18 cellular contexts compared by ENCODE assay signal in genomic region chr9:119060629-119061385, GRCh38.
"Had no signal": no experiment of that assay in that cellular context is flagged by ENCODE, and none has a peak within 500 bp of the region (broad histone marks: within the 10 kb centered on the region; RNA-seq: fewer than 3 reads in every experiment).

No MANE protein-coding gene starts in this region.

- H3K27ac ChIP-seq: HL-60, SJCRH30 had no signal

- ATAC-seq: SK-N-SH treated with all-trans-retinoic acid at 6 μM for 48 hours had no signal

- H3K36me3 ChIP-seq: SJCRH30 had no signal

- H3K4me1 ChIP-seq: SJCRH30 had no signal

- DNase-seq: KBM-7, NCI-H1092 treated with DMSO at 0.1 percent for 48 hours, NCI-H1436, NCI-H187, NCI-H2029, NCI-H2081 treated with DMSO at 0.1 percent for 48 hours, NCI-H2171, NCI-H226, NCI-H446, NCI-H510A, NCI-H524 treated with DMSO at 0.1 percent for 48 hours, NCI-H69, NCI-H774, RPMI8226, SHP77 treated with DMSO at 0.1 percent for 48 hours, SJCRH30 had no signal

- H3K4me3 ChIP-seq: SJCRH30 had no signal

- H3K27me3 ChIP-seq: SJCRH30 had no signal
